ENCODE assay signal across 17 cellular contexts in genomic region chr3:71575433-71575832, GRCh38. TPM values are rescaled to one million over a fixed set of nuclear protein-coding genes. Genes with fewer than 3 reads are reported as not detected.
DNase-seq lines count a peak whose midpoint lies in the region; ATAC-seq and TF ChIP-seq lines count a peak whose summit lies in the region.
"Had no signal": no experiment of that assay in that cellular context is flagged by ENCODE, and none has a peak within 500 bp of the region (broad histone marks: within the 10 kb centered on the region; RNA-seq: fewer than 3 reads in every experiment).

No MANE protein-coding gene starts in this region.

- no peaks in the 10 kb centered on the region for H3K36me3 Mint-ChIP-seq in MCF 10A (ENCODE audit: insufficient read depth, unreplicated experiment)

- no peaks in the 10 kb centered on the region for H3K4me1 ChIP-seq in breast epithelium
- peaks cover 46% of the 10 kb centered on the region for H3K4me1 ChIP-seq in mammary epithelial cell (ENCODE audit: insufficient read depth, low read length)
- peaks cover 43 to 47% of the 10 kb centered on the region in 2 experiments for H3K4me1 ChIP-seq in neutrophil (ENCODE audit: control insufficient read depth in 1 of 2, insufficient read depth in 1 of 2, low read depth in 1 of 2, low read length in 1 of 2)

- peak overlapping the region; percentile 82 for H3K4me2 ChIP-seq in mammary epithelial cell (ENCODE audit: insufficient read depth, low read depth, low read length)
- H3K4me2 ChIP-seq: BLaER1 treated with 17β-estradiol and CSF1 and Interleukin-3, amounts not matched to agents 10 nM and 100 nM; KMS-11 had no signal

- CTCF ChIA-PET in MCF 10A (lab: Yijun Ruan, JAX), result interaction anchor here (0.7 to 1.0 kb wide), 2 partner anchors 95 to 516 kb away, joined by 3 to 4 read pairs; no protein-coding TSS in a partner anchor
- CTCF ChIA-PET in mammary epithelial cell (lab: Charles Lee; ENCODE audit: low non-redundant PET), result interaction anchor here (0.6 to 0.7 kb wide), 2 partner anchors 80 to 178 kb away, joined by 3 to 7 read pairs; no protein-coding TSS in a partner anchor

- H3K4me1 Mint-ChIP-seq in MCF 10A (ENCODE audit: insufficient read depth, unreplicated experiment), result peaks cover 24% of the 10 kb centered on the region

- TF ChIP-seq CTCF in breast epithelium (IDR thresholded peaks at IDR 0.05) (no peak), MCF 10A (IDR thresholded peaks at IDR 0.05; ENCODE audit: unreplicated experiment) (no peak), mammary epithelial cell (conservative IDR thresholded peaks at IDR 0.05 in 1 of 2, IDR thresholded peaks at IDR 0.05 in 1 of 2; ENCODE audit: extremely low read depth in 1 of 2, insufficient read depth in 1 of 2, low read depth in 1 of 2, low read length in 2 of 2) (no peak), neutrophil (IDR thresholded peaks at IDR 0.05) (no peak)

- H3K9me3 Mint-ChIP-seq in MCF 10A (ENCODE audit: unreplicated experiment), result no peaks in the 10 kb centered on the region

- dilution Hi-C loops in mammary epithelial cell (cut with HindIII; ENCODE audit: low sequenced_read_pairs), result no loop called here

- H3K27ac Mint-ChIP-seq in MCF 10A (ENCODE audit: low read depth, unreplicated experiment), result no peak overlapping the region

- BruUV-seq in MCF 10A (replicated peaks; lab: Mats Ljungman, UMichigan) (no TSS peak), mammary epithelial cell (replicated peaks; lab: Mats Ljungman, UMichigan) (no TSS peak)

- ATAC-seq in left cardiac atrium, result no peak
- no peak for ATAC-seq in left ventricle myocardium superior
- no peak for ATAC-seq in GM19397 (IDR thresholded peaks at IDR 0.05; ENCODE audit: unreplicated experiment)

- no peaks in the 10 kb centered on the region for H3K27me3 Mint-ChIP-seq in MCF 10A (ENCODE audit: insufficient read depth, unreplicated experiment)

- DNase-seq in breast epithelium (ENCODE audit: low spot score in 2 of 2) (no peak), MCF 10A (ENCODE audit: unreplicated experiment) (no peak), mammary epithelial cell (peak; percentile 33), amniotic stem cell (lab: John Stamatoyannopoulos, UW) (no peak), left cardiac atrium (no peak), left ventricle myocardium superior (no peak)
- DNase-seq: 8988T, DMS 273 treated with DMSO at 0.1 percent for 48 hours, MM.1S, NCI-H1417, NCI-H187 treated with DMSO at 0.1 percent for 48 hours, NCI-H526 treated with DMSO at 0.1 percent for 48 hours, RPMI8226 had no signal

- intact Hi-C loops in breast epithelium (cut with DNase I; ENCODE audit: low total_unique reads) (no loop called here), MCF 10A (cut with micrococcal nuclease) (no loop called here), mammary epithelial cell (cut with micrococcal nuclease) (no loop called here), left cardiac atrium (cut with DNase I) (no loop called here), left ventricle myocardium superior (cut with micrococcal nuclease) (no loop called here)

- H3K36me3 ChIP-seq in breast epithelium (no peaks in the 10 kb centered on the region), mammary epithelial cell (ENCODE audit: insufficient read depth, low read length) (no peaks in the 10 kb centered on the region), neutrophil (no peaks in the 10 kb centered on the region)
- H3K36me3 ChIP-seq: BLaER1 treated with 17β-estradiol and CSF1 and Interleukin-3, amounts not matched to agents 10 nM and 100 nM had no signal

- TF ChIP-seq POLR2A in breast epithelium (IDR thresholded peaks at IDR 0.05), result no peak

- H3K9me3 ChIP-seq in breast epithelium (no peaks in the 10 kb centered on the region), mammary epithelial cell (replicated peaks; ENCODE audit: insufficient read depth, low read length) (no peaks in the 10 kb centered on the region), neutrophil (no peaks in the 10 kb centered on the region)
- H3K9me3 ChIP-seq: BLaER1 treated with 17β-estradiol and CSF1 and Interleukin-3, amounts not matched to agents 10 nM and 100 nM had no signal

- POLR2A ChIA-PET in MCF 10A (lab: Yijun Ruan, JAX), result interaction anchor here (0.6 to 2.3 kb wide), 7 partner anchors 9 to 1036 kb away, joined by 3 to 10 read pairs (median 4); no protein-coding TSS in a partner anchor

- H3K4me3 ChIP-seq in breast epithelium (peak overlapping the region in 2 of 3 donors; percentile 6 to 73), mammary epithelial cell (replicated peaks in 1 of 3; ENCODE audit: insufficient read depth in 1 of 3, low read depth in 2 of 3, low read length in 3 of 3) (no peak overlapping the region), neutrophil (ENCODE audit: low read depth in 1 of 2, low read length in 1 of 2) (no peak overlapping the region)
- H3K4me3 ChIP-seq: BLaER1 treated with 17β-estradiol and CSF1 and Interleukin-3, amounts not matched to agents 10 nM and 100 nM had no signal

- peaks cover 57% of the 10 kb centered on the region for H3K79me2 ChIP-seq in mammary epithelial cell (ENCODE audit: insufficient read depth, low read length)

- 0% methylated on average over 1 of the region's 2 CpGs for WGBS in mammary epithelial cell (ENCODE audit: low coverage, missing lambda C conversion rate)

- no peaks in the 10 kb centered on the region for H4K20me1 ChIP-seq in mammary epithelial cell (ENCODE audit: insufficient read depth, low read length)

- H3K4me3 Mint-ChIP-seq in MCF 10A (ENCODE audit: unreplicated experiment), result no peak overlapping the region

- H3K27ac ChIP-seq in breast epithelium (peak overlapping the region; percentile 73 to 99), mammary epithelial cell (ENCODE audit: insufficient read depth, low read depth, low read length) (peak overlapping the region; percentile 56), neutrophil (peak overlapping the region; percentile 67)
- H3K27ac ChIP-seq: BLaER1 treated with 17β-estradiol and CSF1 and Interleukin-3, amounts not matched to agents 10 nM and 100 nM; KMS-11 had no signal

- H3K9ac ChIP-seq in mammary epithelial cell (ENCODE audit: insufficient read depth, low read length), result peak overlapping the region; percentile 22
- H3K9ac ChIP-seq: BLaER1 treated with 17β-estradiol and CSF1 and Interleukin-3, amounts not matched to agents 10 nM and 100 nM; KMS-11 had no signal

- in situ Hi-C loops in mammary epithelial cell (cut with MboI; ENCODE audit: low sequenced_read_pairs in 2 of 2), result loop anchor here (10.0 to 25.0 kb wide), 4 partner anchors 71 to 513 kb away; no protein-coding TSS in a partner anchor

- no peaks in the 10 kb centered on the region for H3K27me3 ChIP-seq in breast epithelium
- no peaks in the 10 kb centered on the region for H3K27me3 ChIP-seq in mammary epithelial cell (ENCODE audit: insufficient read depth, low read length)
- no peaks in the 10 kb centered on the region for H3K27me3 ChIP-seq in neutrophil

- peak overlapping the region; percentile 70 for H2AFZ ChIP-seq in mammary epithelial cell (ENCODE audit: low read depth, low read length)

RNA-seq across cellular contexts. Expression of gene FOXP1, which starts 8.1 kb away (rescaled TPM):
- total RNA-seq in breast epithelium (100 to 1,000 TPM in 2 of 3 donors, 10 to 100 TPM in 1; 61.9 to 267 (median 146) TPM), MCF 10A (2022) (49.0 and 51.1 TPM in 2 replicates), mammary epithelial cell (10 to 100 TPM; 49.5 to 62.5 TPM), left cardiac atrium (10 to 100 TPM; 42.1 to 50.0 TPM), left ventricle myocardium superior (35.2 TPM)
- 34.2 TPM for polyA plus RNA-seq in mammary epithelial cell
- 87.2 TPM for polyA minus RNA-seq in mammary epithelial cell

Comparison
In these comparisons a context has a peak if more than half of its experiments do, and no peak if none do; other contexts are left out.
1. H3K4me3 ChIP-seq: peak in breast epithelium (2 of 3); none in mammary epithelial cell (0 of 3) and neutrophil (0 of 2).
2. Peak in every context shown above with its lines, with median percentiles within 50 percentile points of each other: H3K27ac ChIP-seq.